Comparison of ENCODE assay signal across 16 cellular contexts in the genomic region with DNA sequence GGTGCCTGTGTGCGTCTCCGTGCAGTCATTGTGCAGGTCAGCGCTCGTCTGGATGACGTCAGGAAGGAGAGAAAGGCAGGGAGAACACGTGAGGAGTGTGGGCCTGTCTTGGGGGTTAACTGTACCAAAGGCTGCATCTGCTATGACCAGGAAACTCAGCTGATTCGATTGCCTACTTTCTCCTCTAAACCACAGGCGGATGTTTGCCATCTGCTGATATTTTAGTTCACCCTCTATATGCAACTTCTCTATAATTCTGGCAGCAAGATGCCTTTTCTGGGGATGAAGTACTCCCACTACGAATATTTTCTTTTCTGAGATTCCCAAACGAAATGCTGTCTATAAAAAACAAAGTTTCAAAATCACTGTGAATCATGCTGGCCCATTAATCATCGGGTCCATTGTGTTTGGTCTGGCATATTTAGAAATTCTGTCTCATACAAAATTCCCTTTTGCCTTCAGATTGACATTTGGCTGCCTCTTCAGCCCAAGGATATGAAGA. TPM values are rescaled to one million over a fixed set of nuclear protein-coding genes. Genes with fewer than 3 reads are reported as not detected.
A peak's percentile ranks its signal among the peaks of the same experiment; 100 is the strongest.
DNase-seq lines count a peak whose midpoint lies in the region; ATAC-seq and TF ChIP-seq lines count a peak whose summit lies in the region.
"Had no signal": no experiment of that assay in that cellular context is flagged by ENCODE, and none has a peak within 500 bp of the region (broad histone marks: within the 10 kb centered on the region; RNA-seq: fewer than 3 reads in every experiment).

No MANE protein-coding gene starts in this region.

- H2AFZ ChIP-seq in PC-3 (ENCODE audit: low read length), result no peak overlapping the region

- no peak overlapping the region for H4K8ac ChIP-seq in mesendoderm (ENCODE audit: low read depth, low read length)

- POLR2A ChIA-PET in PC-3 (lab: Charles Lee; ENCODE audit: unreplicated experiment), result no interaction called here

- no peaks in the 10 kb centered on the region for H3K36me3 ChIP-seq in PC-3 (ENCODE audit: low read depth, low read length)
- H3K36me3 ChIP-seq in effector memory CD4-positive, alpha-beta T cell (ENCODE audit: control insufficient read depth, insufficient read depth, low read length), result no peaks in the 10 kb centered on the region
- H3K36me3 ChIP-seq in mesendoderm (ENCODE audit: control insufficient read depth, insufficient read depth, low read length), result no peaks in the 10 kb centered on the region
- H3K36me3 ChIP-seq: BLaER1 treated with 17β-estradiol and CSF1 and Interleukin-3, amounts not matched to agents 10 nM and 100 nM; uterus had no signal

- H3K56ac ChIP-seq in mesendoderm (ENCODE audit: low read length), result no peak overlapping the region

- no peaks in the 10 kb centered on the region for H3K9me2 ChIP-seq in PC-3 (replicated peaks; ENCODE audit: low read length)

- H2AK5ac ChIP-seq in mesendoderm (ENCODE audit: low read length), result no peak overlapping the region

- CTCF ChIA-PET in PC-3 (lab: Charles Lee), result no interaction called here

- no peaks in the 10 kb centered on the region for H3F3A ChIP-seq in PC-3 (ENCODE audit: low read length, unreplicated experiment)

- no peak overlapping the region for H2BK120ac ChIP-seq in mesendoderm (ENCODE audit: low read depth, low read length)

- WGBS in mesendoderm (ENCODE audit: extremely low coverage, insufficient coverage, low lambda C conversion rate), result no CpG with 5 or more reads among the region's 11 CpGs

- no peak overlapping the region for H3K18ac ChIP-seq in mesendoderm (ENCODE audit: low read length)

- no peaks in the 10 kb centered on the region for H4K20me1 ChIP-seq in PC-3 (ENCODE audit: low read length)
- H4K20me1 ChIP-seq: BLaER1 treated with 17β-estradiol and CSF1 and Interleukin-3, amounts not matched to agents 10 nM and 100 nM had no signal

- H3K9ac ChIP-seq in PC-3 (ENCODE audit: low read length), result no peak overlapping the region
- no peak overlapping the region for H3K9ac ChIP-seq in mesendoderm (ENCODE audit: low read length)
- H3K9ac ChIP-seq: BLaER1 treated with 17β-estradiol and CSF1 and Interleukin-3, amounts not matched to agents 10 nM and 100 nM had no signal

- H3K27me3 ChIP-seq in PC-3 (ENCODE audit: low read length), result no peaks in the 10 kb centered on the region
- H3K27me3 ChIP-seq in effector memory CD4-positive, alpha-beta T cell (replicated peaks; ENCODE audit: control insufficient read depth, insufficient read depth, low read length, poor library complexity, severe bottlenecking), result no peaks in the 10 kb centered on the region
- H3K27me3 ChIP-seq in mesendoderm (ENCODE audit: insufficient read depth, low read length, poor library complexity), result no peaks in the 10 kb centered on the region
- H3K27me3 ChIP-seq: BLaER1 treated with 17β-estradiol and CSF1 and Interleukin-3, amounts not matched to agents 10 nM and 100 nM; uterus had no signal

- intact Hi-C loops in PC-3 (cut with micrococcal nuclease), result no loop called here

- H3K4me3 ChIP-seq in PC-3 (ENCODE audit: low read length) (no peak overlapping the region), mesendoderm (ENCODE audit: low read length) (no peak overlapping the region)
- no peak overlapping the region for H3K4me3 ChIP-seq in effector memory CD4-positive, alpha-beta T cell (ENCODE audit: insufficient read depth, low read depth, low read length, poor library complexity, severe bottlenecking)
- H3K4me3 ChIP-seq: BLaER1 treated with 17β-estradiol and CSF1 and Interleukin-3, amounts not matched to agents 10 nM and 100 nM; skin epidermis; uterus had no signal

- H4K5ac ChIP-seq in mesendoderm (ENCODE audit: low read length), result no peak overlapping the region

- H2BK15ac ChIP-seq in mesendoderm (replicated peaks; ENCODE audit: low read depth), result no peak overlapping the region

- H3K4me1 ChIP-seq in PC-3 (ENCODE audit: insufficient read depth, low read length) (peaks cover 20% of the 10 kb centered on the region), mesendoderm (ENCODE audit: control insufficient read depth, low read depth, low read length) (no peaks in the 10 kb centered on the region)
- H3K4me1 ChIP-seq in effector memory CD4-positive, alpha-beta T cell (ENCODE audit: control insufficient read depth, insufficient read depth, low read length, poor library complexity, severe bottlenecking), result no peaks in the 10 kb centered on the region
- H3K4me1 ChIP-seq: uterus had no signal

- no peaks in the 10 kb centered on the region for H3K79me1 ChIP-seq in mesendoderm (ENCODE audit: low read length)

- TF ChIP-seq CTCF in PC-3 (conservative IDR thresholded peaks at IDR 0.05; ENCODE audit: low read depth, low read length), result no peak

- peak overlapping the region; percentile 42; the same call in 1 of the 2 replicates for H3K4me2 ChIP-seq in PC-3 (ENCODE audit: low read length)
- no peak overlapping the region for H3K4me2 ChIP-seq in mesendoderm (ENCODE audit: low read length)
- H3K4me2 ChIP-seq: BLaER1 treated with 17β-estradiol and CSF1 and Interleukin-3, amounts not matched to agents 10 nM and 100 nM had no signal

- ATAC-seq in PC-3, result peak; percentile 59
- ATAC-seq: activated CD4-positive, alpha-beta T cell treated with anti-CD3 and anti-CD28 coated beads for 36 hours had no signal

- no peak overlapping the region for H2BK5ac ChIP-seq in mesendoderm (ENCODE audit: low read length)

- H3K27ac ChIP-seq in PC-3 (ENCODE audit: low read length) (peak overlapping the region; percentile 58), mesendoderm (ENCODE audit: low read depth, low read length) (no peak overlapping the region)
- no peak overlapping the region for H3K27ac ChIP-seq in effector memory CD4-positive, alpha-beta T cell (ENCODE audit: insufficient read depth, low read length, poor library complexity, severe bottlenecking)
- H3K27ac ChIP-seq: BLaER1 treated with 17β-estradiol and CSF1 and Interleukin-3, amounts not matched to agents 10 nM and 100 nM; uterus had no signal

- H3K9me3 ChIP-seq in PC-3 (ENCODE audit: low read length), result no peaks in the 10 kb centered on the region
- H3K9me3 ChIP-seq in effector memory CD4-positive, alpha-beta T cell (ENCODE audit: control insufficient read depth, low read length), result no peaks in the 10 kb centered on the region
- H3K9me3 ChIP-seq: BLaER1 treated with 17β-estradiol and CSF1 and Interleukin-3, amounts not matched to agents 10 nM and 100 nM; uterus had no signal

- BruUV-seq in PC-3 (replicated peaks; lab: Mats Ljungman, UMichigan), result no TSS peak

- peak; percentile 70 for DNase-seq in AG20443 (ENCODE audit: low spot score)
- peak; percentile 71 for DNase-seq in PC-3
- peak; percentile 19 for DNase-seq in dedifferentiated amniotic fluid mesenchymal stem cell (ENCODE audit: extremely low spot score)
- DNase-seq in middle frontal gyrus (ENCODE audit: extremely low spot score, low spot score), result peak; percentile 24
- DNase-seq in effector memory CD4-positive, alpha-beta T cell, result no peak
- no peak for DNase-seq in amniotic stem cell (lab: John Stamatoyannopoulos, UW)
- no peak for DNase-seq in HuH-7 (ENCODE audit: low spot score)
- DNase-seq in mesendoderm, result no peak
- DNase-seq: activated CD4-positive, alpha-beta T cell treated with anti-CD3 and anti-CD28 coated beads for 36 hours; activated gamma-delta T cell; cortex of kidney; NCI-H1417; NCI-H774; uterus had no signal

- no peaks in the 10 kb centered on the region for H3K79me2 ChIP-seq in PC-3 (ENCODE audit: low read length)
- no peaks in the 10 kb centered on the region for H3K79me2 ChIP-seq in mesendoderm (ENCODE audit: control insufficient read depth, insufficient read depth, low read length)

- no peak overlapping the region for H3K4ac ChIP-seq in mesendoderm (ENCODE audit: low read depth, low read length)

- H3K23ac ChIP-seq in mesendoderm (ENCODE audit: low read length), result no peak overlapping the region

RNA-seq across cellular contexts. Expression of gene PCSK1, which starts 24.7 kb away (rescaled TPM):
- not detected in 2 replicates for total RNA-seq in PC-3 (2014; rRNA removed)
- polyA plus RNA-seq in mesendoderm (2013, experiment 1 of 2), result 0.52 TPM
- polyA plus RNA-seq in mesendoderm (2013, experiment 2 of 2), result 0.50 TPM
- total RNA-seq: activated CD4-positive, alpha-beta T cell treated with anti-CD3 and anti-CD28 coated beads for 36 hours had no signal

Comparison
In these comparisons a context has a peak if more than half of its experiments do, and no peak if none do; other contexts are left out.
1. DNase-seq: peak in AG20443 (single experiment), PC-3 (single experiment), dedifferentiated amniotic fluid mesenchymal stem cell (single experiment) and middle frontal gyrus (single experiment); none in effector memory CD4-positive, alpha-beta T cell (0 of 3), amniotic stem cell (single experiment), HuH-7 (single experiment) and mesendoderm (single experiment).